In genomic region chr18:27249933-27250332, GRCh38 we compare ENCODE assay signal across 34 cellular contexts.
"Had no signal": no experiment of that assay in that cellular context is flagged by ENCODE, and none has a peak within 500 bp of the region (broad histone marks: within the 10 kb centered on the region; RNA-seq: fewer than 3 reads in every experiment).

No MANE protein-coding gene starts in this region.

- H3K4me3 ChIP-seq: cardiac muscle cell, colonic mucosa, MG63, SJCRH30, SK-N-MC had no signal

- H3K4me3 Mint-ChIP-seq: activated CD8-positive, alpha-beta T cell treated with anti-CD3 and anti-CD28 coated beads for 36 hours; activated naive CD8-positive, alpha-beta T cell treated with anti-CD3 and anti-CD28 coated beads for 36 hours; activated T-cell treated with anti-CD3 and anti-CD28 coated beads, Interleukin-2, amount 50 U/mL, for 72 hours; activated T-helper 17 cell treated with anti-CD3 and anti-CD28 coated beads, Interleukin-2, amount 50 U/mL, for 72 hours; central memory CD8-positive, alpha-beta T cell had no signal

- DNase-seq: activated CD4-positive, alpha-beta T cell treated with anti-CD3 and anti-CD28 coated beads for 1 hour; activated CD4-positive, alpha-beta T cell treated with anti-CD3 and anti-CD28 coated beads for 48 hours; activated CD4-positive, alpha-beta T cell treated with anti-CD3 and anti-CD28 coated beads, Interleukin-2, amount 50 U/mL, for 4 hours; activated CD4-positive, CD25-positive, alpha-beta regulatory T cell; activated CD8-positive, alpha-beta T cell treated with anti-CD3 and anti-CD28 coated beads for 36 hours; activated effector memory CD4-positive, alpha-beta T cell treated with anti-CD3 and anti-CD28 coated beads, Interleukin-2, amount 50 U/mL, for 16 hours; activated naive CD4-positive, alpha-beta T cell; activated naive CD4-positive, alpha-beta T cell treated with anti-CD3 and anti-CD28 coated beads, Interleukin-2, amount 50 U/mL, for 16 hours; activated naive CD8-positive, alpha-beta T cell treated with anti-CD3 and anti-CD28 coated beads for 36 hours; activated T-cell treated with anti-CD3 and anti-CD28 coated beads, Interleukin-2, amount 50 U/mL, for 1 hour; activated T-cell treated with anti-CD3 and anti-CD28 coated beads, Interleukin-2, amount 50 U/mL, for 72 hours; amniotic stem cell; aorta; colonic mucosa; Kasumi-1; MG63; NCI-H1048; NCI-H1105 treated with DMSO at 0.1 percent for 48 hours; NCI-H1436; NCI-H187; NCI-H2029 treated with DMSO at 0.1 percent for 48 hours; NCI-H2227 treated with DMSO at 0.1 percent for 48 hours; NCI-H446; NCI-H510A treated with DMSO at 0.1 percent for 48 hours; NCI-H526 treated with DMSO at 0.1 percent for 48 hours; SHP77; SJCRH30; T1000; WERI-Rb-1 had no signal

- H3K4me1 ChIP-seq: colonic mucosa, SJCRH30 had no signal

- H3K4me1 Mint-ChIP-seq: activated naive CD8-positive, alpha-beta T cell treated with anti-CD3 and anti-CD28 coated beads for 36 hours; activated T-helper 17 cell treated with anti-CD3 and anti-CD28 coated beads, Interleukin-2, amount 50 U/mL, for 72 hours; central memory CD8-positive, alpha-beta T cell had no signal

- H3K27ac Mint-ChIP-seq: activated CD8-positive, alpha-beta T cell treated with anti-CD3 and anti-CD28 coated beads for 36 hours; activated naive CD8-positive, alpha-beta T cell treated with anti-CD3 and anti-CD28 coated beads for 36 hours; activated T-cell treated with anti-CD3 and anti-CD28 coated beads, Interleukin-2, amount 50 U/mL, for 72 hours; activated T-helper 17 cell treated with anti-CD3 and anti-CD28 coated beads, Interleukin-2, amount 50 U/mL, for 72 hours had no signal

- H3K27me3 Mint-ChIP-seq: activated CD8-positive, alpha-beta T cell treated with anti-CD3 and anti-CD28 coated beads for 36 hours; activated naive CD8-positive, alpha-beta T cell treated with anti-CD3 and anti-CD28 coated beads for 36 hours; activated T-helper 17 cell treated with anti-CD3 and anti-CD28 coated beads, Interleukin-2, amount 50 U/mL, for 72 hours; central memory CD8-positive, alpha-beta T cell had no signal

- H3K9me3 ChIP-seq: colonic mucosa, MG63, SJCRH30 had no signal

- H3K27ac ChIP-seq: cardiac muscle cell, colonic mucosa, SJCRH30, SK-N-MC, WERI-Rb-1 had no signal

- ATAC-seq: activated CD8-positive, alpha-beta T cell treated with anti-CD3 and anti-CD28 coated beads for 36 hours; activated T-cell treated with anti-CD3 and anti-CD28 coated beads, Interleukin-2, amount 50 U/mL, for 72 hours; activated T-helper 17 cell treated with anti-CD3 and anti-CD28 coated beads, Interleukin-2, amount 50 U/mL, for 72 hours; Panc1 had no signal

- H3K36me3 ChIP-seq: cardiac muscle cell, colonic mucosa, MG63, SJCRH30, WERI-Rb-1 had no signal

- H3K36me3 Mint-ChIP-seq: activated naive CD8-positive, alpha-beta T cell treated with anti-CD3 and anti-CD28 coated beads for 36 hours had no signal
